ENCODE assay signal across 8 cellular contexts in genomic region chr9:137578518-137579258, GRCh38. TPM values are rescaled to one million over a fixed set of nuclear protein-coding genes. Genes with fewer than 3 reads are reported as not detected.
DNase-seq lines count a peak whose midpoint lies in the region; ATAC-seq, FAIRE-seq and TF ChIP-seq lines count a peak whose summit lies in the region.

DPH7 (minus strand) TSS chr9:137578925; CDS start chr9:137578777, 148 bp downstream.

- no peaks in the 10 kb centered on the region for H3K27me3 Mint-ChIP-seq in mesothelial cell of epicardium (ENCODE audit: low read depth)

- peak within 1 kb of the TSS; percentile 78 for H3K4me3 Mint-ChIP-seq in mesothelial cell of epicardium

- ATAC-seq in GM21360 (IDR thresholded peaks at IDR 0.05; ENCODE audit: unreplicated experiment), result peak; percentile 78

- no peaks in the 10 kb centered on the region for H3K9me3 Mint-ChIP-seq in mesothelial cell of epicardium

- peak; percentile 89 for TF ChIP-seq CTCF in mesothelial cell of epicardium (IDR thresholded peaks at IDR 0.05; ENCODE audit: unreplicated experiment)

- in situ Hi-C loops in Caki2 (cut with HindIII; ENCODE audit: low pct_unique_long_range_greater_than_20kb, low sequenced_read_pairs) (no loop called here), endometrial microvascular endothelial cells (cut with HindIII; ENCODE audit: inconsistent ontology term, low pct_unique_long_range_greater_than_20kb, low sequenced_read_pairs) (no loop called here)

- H3K4me1 Mint-ChIP-seq in mesothelial cell of epicardium, result peaks cover 21% of the 10 kb centered on the region

- peak; percentile 79 for DNase-seq in Caki2 (ENCODE audit: low read depth)
- DNase-seq in HTR-8/SVneo (ENCODE audit: insufficient read length, low spot score), result peak; percentile 93
- DNase-seq in NOMO-1 treated with DMSO at 0.1 percent for 48 hours (lab: John Stamatoyannopoulos, UW; ENCODE audit: unreplicated experiment), result peak; percentile 88
- DNase-seq in activated CD8-positive, alpha-beta memory T cell treated with anti-CD3 and anti-CD28 coated beads, Interleukin-2, amount 50 U/mL, for 1 hour (ENCODE audit: extremely low read depth), result peak; percentile 71
- DNase-seq in mesothelial cell of epicardium (ENCODE audit: low spot score in 2 of 2, unreplicated experiment in 2 of 2), result peak; percentile 92 to 97
- DNase-seq in stimulated activated CD8-positive, alpha-beta memory T cell treated with anti-CD3 and anti-CD28 coated beads, Interleukin-15, amount 100 ng/mL, for 48 hours (ENCODE audit: low read depth in 2 of 2), result peak; percentile 92 to 96

- H3K36me3 Mint-ChIP-seq in mesothelial cell of epicardium, result peaks cover 10% of the 10 kb centered on the region

- H3K27ac Mint-ChIP-seq in mesothelial cell of epicardium, result peak within 1 kb of the TSS; percentile 81

- no peak for FAIRE-seq in HTR-8/SVneo (lab: Jason Lieb, UNC)

RNA-seq across cellular contexts. Expression of gene DPH7, which starts in this region (rescaled TPM):
- 6.6 and 18.6 TPM in 2 replicates for total RNA-seq in Caki2 (2014; rRNA removed; shearing (Covaris generic); ENCODE audit: low replicate concordance)
- total RNA-seq in endometrial microvascular endothelial cells (ENCODE audit: inconsistent ontology term) (37.2 TPM), mesothelial cell of epicardium (55.0 to 59.4 TPM (median 56.1 TPM) in 3 replicates)

Comparison
In these comparisons a context has a peak if more than half of its experiments do, and no peak if none do; other contexts are left out.
1. Peak in every context shown above with its lines: DNase-seq and ATAC-seq.